ENCODE assay signal across 11 cellular contexts in the genomic region with DNA sequence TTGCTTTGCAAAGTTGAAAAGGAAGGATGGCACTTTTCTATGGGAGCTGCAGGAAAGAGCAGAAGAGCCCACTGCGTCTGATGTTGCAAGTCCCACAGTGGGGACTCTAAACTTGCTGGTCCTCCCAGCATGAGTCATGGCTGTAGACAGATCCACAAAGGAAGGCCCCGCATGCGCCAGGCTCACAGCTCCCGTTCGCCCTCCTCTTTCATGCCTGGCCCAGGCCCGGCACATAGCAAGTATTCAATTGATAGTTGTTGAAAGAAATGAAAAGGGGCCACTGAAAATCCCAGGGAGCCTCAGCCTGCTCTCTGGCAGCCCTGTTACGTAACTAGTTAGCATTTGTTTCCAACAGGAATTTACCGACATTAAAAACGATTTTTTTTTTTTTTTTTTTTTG. TPM values are rescaled to one million over a fixed set of nuclear protein-coding genes. Genes with fewer than 3 reads are reported as not detected.
A peak's percentile ranks its signal among the peaks of the same experiment; 100 is the strongest.
DNase-seq lines count a peak whose midpoint lies in the region; ATAC-seq and TF ChIP-seq lines count a peak whose summit lies in the region.
"Had no signal": no experiment of that assay in that cellular context is flagged by ENCODE, and none has a peak within 500 bp of the region (broad histone marks: within the 10 kb centered on the region; RNA-seq: fewer than 3 reads in every experiment).

No MANE protein-coding gene starts in this region.

- no peak overlapping the region for H2BK15ac ChIP-seq in neuronal stem cell (ENCODE audit: low read length)

- no peak overlapping the region for H3K4me2 ChIP-seq in neuronal stem cell (ENCODE audit: insufficient read depth, low read length, poor library complexity, severe bottlenecking)

- H3K27ac ChIP-seq in neuronal stem cell (replicated peaks; ENCODE audit: low read length): peak overlapping the region; percentile 21

- DNase-seq in Ammon's horn (ENCODE audit: low spot score) (peak; percentile 84), SIG-M5 (lab: John Stamatoyannopoulos, UW) (peak; percentile 6), fibroblast of mammary gland (ENCODE audit: low read depth) (peak; percentile 82), neuronal stem cell (ENCODE audit: low spot score) (peak; percentile 46), DMS79 (lab: John Stamatoyannopoulos, UW) (no peak)
- DNase-seq in activated naive CD4-positive, alpha-beta T cell treated with Interleukin-2 at 50 U/mL for 16 hours: no peak
- no peak for DNase-seq in stimulated activated CD4-positive, alpha-beta T cell treated with anti-CD3 and anti-CD28 coated beads, Interleukin-4, amount 100 ng/mL, for 4 hours
- DNase-seq: activated T-cell treated with anti-CD3 and anti-CD28 coated beads, Interleukin-2, amount 50 U/mL, for 48 hours; CD8-positive, alpha-beta T cell; naive B cell had no signal

- H3K9me3 ChIP-seq in neuronal stem cell (replicated peaks in 1 of 2; ENCODE audit: control insufficient read depth in 2 of 2, insufficient read depth in 1 of 2, low read depth in 1 of 2, low read length in 2 of 2): no peaks in the 10 kb centered on the region

- no peak for TF ChIP-seq CTCF in fibroblast of mammary gland (conservative IDR thresholded peaks at IDR 0.05; ENCODE audit: control insufficient read depth, insufficient read depth, low read depth, low read length)

- H3K9ac ChIP-seq in neuronal stem cell (ENCODE audit: low read depth, low read length, poor library complexity): no peak overlapping the region

- H2BK5ac ChIP-seq in neuronal stem cell (ENCODE audit: low read length): no peak overlapping the region

- no peak overlapping the region for H2BK120ac ChIP-seq in neuronal stem cell (ENCODE audit: low read depth, low read length)

- H3K36me3 ChIP-seq in neuronal stem cell (replicated peaks in 1 of 2; ENCODE audit: control insufficient read depth in 2 of 2, insufficient read depth in 2 of 2, low read length in 2 of 2): peaks cover 0 to 9% of the 10 kb centered on the region in 2 donors

- no peak for ATAC-seq in GM21515 (IDR thresholded peaks at IDR 0.05; ENCODE audit: unreplicated experiment)
- ATAC-seq: CD8-positive, alpha-beta T cell had no signal

- H3K4me1 ChIP-seq in neuronal stem cell (ENCODE audit: control insufficient read depth in 2 of 2, insufficient read depth in 1 of 2, low read depth in 1 of 2, low read length in 2 of 2): peaks cover 12 to 26% of the 10 kb centered on the region in 2 donors

- WGBS in neuronal stem cell (ENCODE audit: extremely low coverage in 2 of 2, insufficient read length in 2 of 2, insufficient replicate concordance in 1 of 2), 2 donors: no CpG with 5 or more reads among the region's 9 CpGs

- no peak overlapping the region for H3K23ac ChIP-seq in neuronal stem cell (ENCODE audit: low read depth, low read length, poor library complexity)

- H3K4me3 ChIP-seq in fibroblast of mammary gland (ENCODE audit: control insufficient read depth, low read depth, low read length): no peak overlapping the region
- peak overlapping the region in 1 of 2 donors; percentile 8 for H3K4me3 ChIP-seq in neuronal stem cell (ENCODE audit: low read length in 2 of 2)

- no peak overlapping the region for H2AK5ac ChIP-seq in neuronal stem cell (ENCODE audit: low read depth, low read length)

- no peak overlapping the region for H3K4ac ChIP-seq in neuronal stem cell (ENCODE audit: low read length)

- no peaks in the 10 kb centered on the region for H3K27me3 ChIP-seq in neuronal stem cell (ENCODE audit: control insufficient read depth in 3 of 3, insufficient read depth in 3 of 3, low read depth in 1 of 3, low read length in 3 of 3)

- H4K91ac ChIP-seq in neuronal stem cell (ENCODE audit: low read depth, low read length, poor library complexity): no peak overlapping the region

- no peak overlapping the region for H4K8ac ChIP-seq in neuronal stem cell (ENCODE audit: low read depth, low read length)

- no peak overlapping the region for H3K18ac ChIP-seq in neuronal stem cell (ENCODE audit: low read length)

- no peak overlapping the region for H2BK12ac ChIP-seq in neuronal stem cell (ENCODE audit: low read length)

- H3K79me1 ChIP-seq in neuronal stem cell (ENCODE audit: low read depth, low read length): peaks cover 1% of the 10 kb centered on the region

- H2AFZ ChIP-seq in neuronal stem cell (ENCODE audit: low read length): peak overlapping the region; percentile 33

- no peak overlapping the region for H3K14ac ChIP-seq in neuronal stem cell (ENCODE audit: low read length)

RNA-seq across cellular contexts. Expression of a gene that starts 18.9 kb away (rescaled TPM):
- 25.9 TPM for polyA plus RNA-seq in neuronal stem cell (2013, experiment 1 of 2)
- polyA plus RNA-seq in neuronal stem cell (2013, experiment 2 of 2): 25.4 TPM

RNA-seq across cellular contexts. Expression of a gene that starts 54.0 kb away (rescaled TPM):
- polyA plus RNA-seq in neuronal stem cell (2013, experiment 1 of 2): 0.56 TPM
- polyA plus RNA-seq in neuronal stem cell (2013, experiment 2 of 2): 0.53 TPM

Comparison
In these comparisons a context has a peak if more than half of its experiments do, and no peak if none do; other contexts are left out.
1. DNase-seq: peak in Ammon's horn (single experiment), SIG-M5 (single experiment), fibroblast of mammary gland (single experiment) and neuronal stem cell (single experiment); none in DMS79 (single experiment), activated naive CD4-positive, alpha-beta T cell treated with Interleukin-2 at 50 U/mL for 16 hours (single experiment) and stimulated activated CD4-positive, alpha-beta T cell treated with anti-CD3 and anti-CD28 coated beads, Interleukin-4, amount 100 ng/mL, for 4 hours (0 of 2).